ENCODE assay signal across 20 cellular contexts in genomic region chr3:106573605-106574004, GRCh38.
A peak's percentile ranks its signal among the peaks of the same experiment; 100 is the strongest.
DNase-seq lines count a peak whose midpoint lies in the region; ATAC-seq, FAIRE-seq and TF ChIP-seq lines count a peak whose summit lies in the region.
"Had no signal": no experiment of that assay in that cellular context is flagged by ENCODE, and none has a peak within 500 bp of the region (broad histone marks: within the 10 kb centered on the region; RNA-seq: fewer than 3 reads in every experiment).

No MANE protein-coding gene starts in this region.

- H3K27ac ChIP-seq in HCT116 (ENCODE audit: low read depth, low read length) (no peak overlapping the region), coronary artery (no peak overlapping the region)
- H3K27ac ChIP-seq: PC-9, RWPE1 had no signal

- RAD21 ChIA-PET in HCT116 (lab: Charles Lee; ENCODE audit: low non-redundant PET in 1 of 2, low total read pairs in 2 of 2, uncharacterized antibody in 2 of 2, unreplicated experiment in 2 of 2), result no interaction called here

- H3K9ac ChIP-seq in HCT116 (ENCODE audit: low read length), result no peak overlapping the region
- H3K9ac ChIP-seq: SK-N-SH had no signal

- POLR2A ChIA-PET in HCT116 (lab: Charles Lee), result no interaction called here

- DNase-seq in NCI-H82 (lab: John Stamatoyannopoulos, UW) (peak; percentile 42), NCI-H82 treated with DMSO at 0.1 percent for 48 hours (lab: John Stamatoyannopoulos, UW; ENCODE audit: unreplicated experiment) (no peak), HCT116 (ENCODE audit: low read depth, low spot score) (no peak), NCI-H2171 treated with DMSO at 0.1 percent for 48 hours (lab: John Stamatoyannopoulos, UW) (peak; percentile 85), bronchial epithelial cell (ENCODE audit: low read depth) (peak; percentile 44), urothelium cell line (ENCODE audit: low spot score) (no peak), NCI-H1417 treated with DMSO at 0.1 percent for 48 hours (lab: John Stamatoyannopoulos, UW) (no peak), coronary artery (ENCODE audit: low spot score) (no peak)
- DNase-seq: DMS79 treated with DMSO at 0.1 percent for 48 hours, NCI-H1436 treated with DMSO at 0.1 percent for 48 hours, NCI-H2029 treated with DMSO at 0.1 percent for 48 hours, PC-9, SHP77 treated with DMSO at 0.1 percent for 48 hours, SK-N-SH, T-helper 2 cell had no signal

- H3K4me3 ChIP-seq in HCT116 (replicated peaks in 1 of 2; ENCODE audit: low read depth in 1 of 2, low read length in 2 of 2), result no peak overlapping the region
- no peak overlapping the region for H3K4me3 ChIP-seq in bronchial epithelial cell (ENCODE audit: low read depth, low read length)
- no peak overlapping the region for H3K4me3 ChIP-seq in coronary artery
- H3K4me3 ChIP-seq: GM23338, PC-9 had no signal

- no peaks in the 10 kb centered on the region for H3K27me3 ChIP-seq in HCT116 (ENCODE audit: insufficient read depth, low read length)
- H3K27me3 ChIP-seq in bronchial epithelial cell (ENCODE audit: control insufficient read depth, insufficient read depth, low read length), result no peaks in the 10 kb centered on the region

- no peaks in the 10 kb centered on the region for H3K36me3 ChIP-seq in HCT116 (ENCODE audit: control insufficient read depth in 1 of 2, insufficient read depth in 2 of 2, low read length in 2 of 2)
- no peaks in the 10 kb centered on the region for H3K36me3 ChIP-seq in bronchial epithelial cell (ENCODE audit: control insufficient read depth, insufficient read depth, low read length)

- TF ChIP-seq CTCF in HCT116 (IDR thresholded peaks at IDR 0.05 in 2 of 3, conservative IDR thresholded peaks at IDR 0.05 in 1 of 3; ENCODE audit: borderline replicate concordance in 1 of 3, insufficient read depth in 1 of 3, low read depth in 2 of 3, low read length in 2 of 3) (no peak), bronchial epithelial cell (IDR thresholded peaks at IDR 0.05; ENCODE audit: insufficient read depth, low read length, severe bottlenecking) (no peak), coronary artery (IDR thresholded peaks at IDR 0.05) (no peak)

- no peaks in the 10 kb centered on the region for H3K9me2 ChIP-seq in HCT116 (ENCODE audit: insufficient read depth)
- H3K9me2 ChIP-seq: SK-N-SH had no signal

- H3K4me1 ChIP-seq in HCT116 (ENCODE audit: control insufficient read depth in 1 of 2, insufficient read depth in 2 of 2, low read length in 2 of 2), result no peaks in the 10 kb centered on the region

- H3K79me2 ChIP-seq in HCT116 (ENCODE audit: insufficient read depth, low read length), result no peaks in the 10 kb centered on the region

- no peak overlapping the region for H3K4me2 ChIP-seq in HCT116 (ENCODE audit: low read length)
- H3K4me2 ChIP-seq: GM23338, PC-9, SK-N-SH had no signal

- H3K9me3 ChIP-seq in HCT116 (ENCODE audit: control insufficient read depth in 1 of 2, insufficient read depth in 1 of 2, low read depth in 1 of 2, low read length in 2 of 2), result no peaks in the 10 kb centered on the region
- H3K9me3 ChIP-seq: SK-N-SH had no signal

- no peaks in the 10 kb centered on the region for H4K20me1 ChIP-seq in HCT116 (ENCODE audit: insufficient read depth)

- no TSS peak for BruUV-seq in HCT116 (replicated peaks; lab: Mats Ljungman, UMichigan)

- no peak for FAIRE-seq in bronchial epithelial cell (lab: Jason Lieb, UNC)
- FAIRE-seq in urothelium cell line (lab: Jason Lieb, UNC), result no peak
- FAIRE-seq: A204.1, GM12892, GM18507 had no signal

- ATAC-seq in HCT116, result no peak
- ATAC-seq: GM23338 had no signal

- H2AFZ ChIP-seq in HCT116 (ENCODE audit: low read depth, low read length, poor library complexity, severe bottlenecking), result no peak overlapping the region
- H2AFZ ChIP-seq: GM23338, PC-9 had no signal

- intact Hi-C loops in HCT116 (cut with micrococcal nuclease), result no loop called here

- no peak for TF ChIP-seq POLR2A in HCT116 (IDR thresholded peaks at IDR 0.05; ENCODE audit: borderline replicate concordance, extremely low read depth, insufficient read depth, insufficient read length)

- CTCF ChIA-PET in HCT116 (lab: Charles Lee), result interaction anchor here (1.0 kb wide), 1 partner anchor 545 kb away, joined by 3 read pairs; no protein-coding TSS in a partner anchor

- no peak for TF ChIP-seq RAD21 in HCT116 (IDR thresholded peaks at IDR 0.05; ENCODE audit: low read depth)

TF ChIP-seq in HCT116, 20 proteins besides CTCF, POLR2A, EP300 and RAD21:
- TF ChIP-seq SRF (IDR thresholded peaks at IDR 0.05; ENCODE audit: low read depth) (peak; percentile 77), YY1 (IDR thresholded peaks at IDR 0.05; ENCODE audit: extremely low read depth, insufficient replicate concordance, low read depth, low read length) (no peak)

Comparison
In these comparisons a context has a peak if more than half of its experiments do, and no peak if none do; other contexts are left out.
1. DNase-seq: peak in NCI-H82 (single experiment), NCI-H2171 treated with DMSO at 0.1 percent for 48 hours (single experiment) and bronchial epithelial cell (single experiment); none in NCI-H82 treated with DMSO at 0.1 percent for 48 hours (single experiment), HCT116 (single experiment), urothelium cell line (single experiment), NCI-H1417 treated with DMSO at 0.1 percent for 48 hours (single experiment) and coronary artery (single experiment).